ENCODE assay signal across 8 cellular contexts in the genomic region with DNA sequence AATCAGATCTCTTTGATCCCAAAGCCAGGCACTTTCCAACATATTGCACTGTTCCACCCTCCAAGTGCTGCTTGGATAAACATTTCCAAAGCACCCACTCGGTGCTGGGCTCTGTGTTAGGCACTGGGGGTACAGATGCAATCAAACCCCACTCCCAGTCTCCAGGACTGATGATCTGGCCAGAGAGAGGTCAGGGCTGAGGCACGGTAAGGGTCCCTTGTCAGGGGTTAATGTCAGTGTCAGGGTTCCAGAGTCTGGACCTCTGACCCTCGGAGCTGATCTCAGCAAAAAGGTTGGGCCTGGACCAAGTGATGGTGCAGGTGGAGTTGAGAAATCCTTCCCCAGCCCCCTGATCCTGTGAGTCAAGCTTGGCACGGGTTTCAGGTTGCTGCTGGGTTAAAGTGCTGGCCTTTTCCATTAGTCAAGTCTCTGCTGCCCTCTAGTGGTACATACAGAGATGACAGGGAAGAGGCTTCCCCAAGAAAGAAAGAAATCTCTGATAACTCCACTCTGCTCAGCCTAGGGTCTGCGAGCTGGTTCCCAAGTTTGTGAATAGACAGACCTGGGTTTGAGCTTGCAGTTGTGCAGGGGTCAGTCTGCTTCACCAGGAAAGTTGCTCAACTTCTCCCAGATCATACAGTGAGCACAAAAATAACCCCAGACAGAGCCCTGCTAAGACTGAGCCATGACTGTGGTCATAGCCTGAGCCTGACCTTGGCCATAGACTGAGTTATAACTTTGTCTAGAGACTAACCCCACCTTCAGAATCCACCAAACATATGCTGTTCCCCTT.
DNase-seq lines count a peak whose midpoint lies in the region; ATAC-seq, FAIRE-seq and TF ChIP-seq lines count a peak whose summit lies in the region.

No MANE protein-coding gene starts in this region.

- no peaks in the 10 kb centered on the region for H3K79me2 ChIP-seq in osteoblast (ENCODE audit: insufficient read depth, low read length)

- no TSS peak for BruUV-seq in A673 (replicated peaks; lab: Mats Ljungman, UMichigan)

- CTCF ChIA-PET in A673 (lab: Charles Lee), result interaction anchor here (0.7 to 1.2 kb wide), 3 partner anchors 12 to 1671 kb away, joined by 3 to 11 read pairs (median 4); no protein-coding TSS in a partner anchor

- intact Hi-C loops in A673 (cut with micrococcal nuclease; ENCODE audit: unreplicated experiment), result no loop called here

- H3K4me1 ChIP-seq in A673 (ENCODE audit: insufficient read depth, low read length, poor library complexity, severe bottlenecking) (no peaks in the 10 kb centered on the region), osteoblast (ENCODE audit: insufficient read depth, low read length) (no peaks in the 10 kb centered on the region)

- no peak overlapping the region for H3K4me2 ChIP-seq in osteoblast (ENCODE audit: insufficient read depth, low read length)

- POLR2A ChIA-PET in A673 (lab: Charles Lee; ENCODE audit: low non-redundant PET), result no interaction called here

- ATAC-seq in HG03196 (IDR thresholded peaks at IDR 0.05; ENCODE audit: unreplicated experiment) (peak; percentile 68), GM21529 (IDR thresholded peaks at IDR 0.05; ENCODE audit: unreplicated experiment) (no peak)

- FAIRE-seq in G401.6 (lab: Jason Lieb, UNC), result peak; percentile 19

- H3K36me3 ChIP-seq in A673 (ENCODE audit: insufficient read depth, low read length, poor library complexity, severe bottlenecking) (no peaks in the 10 kb centered on the region), osteoblast (ENCODE audit: insufficient read depth, low read length) (no peaks in the 10 kb centered on the region)

- TF ChIP-seq CTCF in A673 (conservative IDR thresholded peaks at IDR 0.05; ENCODE audit: low read depth, low read length), result peak; percentile 86
- peak; percentile 92 for TF ChIP-seq CTCF in osteoblast (IDR thresholded peaks at IDR 0.05; ENCODE audit: extremely low read depth, low read depth, low read length)

- H3K9me3 ChIP-seq in A673 (ENCODE audit: low read depth, low read length, poor library complexity, severe bottlenecking) (no peaks in the 10 kb centered on the region), osteoblast (ENCODE audit: low read depth, low read length) (no peaks in the 10 kb centered on the region)

- H2AFZ ChIP-seq in osteoblast (ENCODE audit: low read length), result no peak overlapping the region

- H3K27ac ChIP-seq in A673 (ENCODE audit: low read depth, low read length, poor library complexity, severe bottlenecking) (no peak overlapping the region), osteoblast (ENCODE audit: low read depth, low read length) (no peak overlapping the region)

- H3K27me3 ChIP-seq in A673 (replicated peaks; ENCODE audit: insufficient read depth, low read depth, low read length, poor library complexity), result no peaks in the 10 kb centered on the region
- H3K27me3 ChIP-seq in osteoblast (ENCODE audit: insufficient read depth, low read length), result peaks cover 6% of the 10 kb centered on the region

- H3K4me3 ChIP-seq in A673 (ENCODE audit: low read depth, low read length, poor library complexity, severe bottlenecking), result no peak overlapping the region
- H3K4me3 ChIP-seq in osteoblast (ENCODE audit: insufficient read depth, low read length), result no peak overlapping the region

- no peaks in the 10 kb centered on the region for H4K20me1 ChIP-seq in osteoblast (ENCODE audit: insufficient read depth, low read length)

- DNase-seq in A673 (ENCODE audit: low spot score) (peak; percentile 83), NCI-H460 (ENCODE audit: extremely low read depth, low read depth) (peak; percentile 70), activated T-cell treated with anti-CD3 and anti-CD28 coated beads for 48 hours (ENCODE audit: low read depth) (peak; percentile 15), foreskin melanocyte (peak; percentile 51), osteoblast (ENCODE audit: insufficient read length, low spot score, missing footprints) (peak; percentile 93)

Comparison
In these comparisons a context has a peak if more than half of its experiments do, and no peak if none do; other contexts are left out.
1. DNase-seq: peak in every context shown above with its lines; median percentile 93 in osteoblast; 83 in A673; 70 in NCI-H460; 51 in foreskin melanocyte; 15 in activated T-cell treated with anti-CD3 and anti-CD28 coated beads for 48 hours.